In the genomic region with DNA sequence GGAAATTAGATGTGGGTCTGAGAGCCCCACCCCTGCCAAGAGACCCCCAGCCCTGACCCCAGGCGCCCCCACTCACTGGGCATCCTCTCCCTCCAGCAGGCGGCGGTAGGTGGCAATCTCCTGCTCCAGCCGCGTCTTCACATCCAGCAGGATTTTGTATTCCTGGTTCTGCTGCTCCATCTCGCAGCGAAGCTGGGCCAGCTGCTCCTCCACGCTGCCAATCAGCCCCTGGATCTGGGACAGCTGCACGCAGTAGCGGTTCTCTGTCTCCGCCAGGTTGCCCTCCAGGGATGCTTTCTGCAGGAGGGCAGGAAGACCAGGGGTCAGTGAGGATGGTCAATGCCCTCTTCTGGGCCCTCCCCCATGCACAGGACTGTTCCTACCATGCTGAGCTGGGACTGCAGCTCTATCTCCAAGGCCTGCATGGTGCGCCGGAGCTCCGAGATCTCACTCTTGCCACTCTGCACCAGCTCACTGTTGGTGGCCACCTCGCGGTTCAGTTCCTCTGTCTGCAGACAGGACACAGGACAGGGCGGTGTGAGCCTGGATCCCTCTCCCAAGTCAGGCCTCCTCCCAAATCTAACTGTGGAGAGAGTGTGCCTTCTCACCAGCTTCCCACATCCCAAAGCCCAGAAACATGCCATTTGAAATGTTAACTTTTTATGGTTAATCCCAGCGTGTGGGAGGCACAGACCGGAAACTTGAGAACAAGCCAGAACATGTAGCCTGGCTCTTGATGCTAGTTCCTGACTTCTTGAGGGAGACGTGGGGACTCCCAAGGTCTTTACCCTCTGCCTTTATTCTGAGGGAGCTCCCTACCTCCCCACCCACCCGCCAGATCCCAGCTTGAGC, we compare ENCODE assay signal across 19 cellular contexts. TPM values are rescaled to one million over a fixed set of nuclear protein-coding genes. Genes with fewer than 3 reads are reported as not detected.
A peak's percentile ranks its signal among the peaks of the same experiment; 100 is the strongest.
DNase-seq lines count a peak whose midpoint lies in the region; FAIRE-seq and TF ChIP-seq lines count a peak whose summit lies in the region.
"Had no signal": no experiment of that assay in that cellular context is flagged by ENCODE, and none has a peak within 500 bp of the region (broad histone marks: within the 10 kb centered on the region; RNA-seq: fewer than 3 reads in every experiment).

No MANE protein-coding gene starts in this region.

- H2BK15ac ChIP-seq in mesenchymal stem cell (ENCODE audit: low read depth, poor library complexity, severe bottlenecking), result no peak overlapping the region

- peaks cover 23% of the 10 kb centered on the region for H3K27me3 Mint-ChIP-seq in type B pancreatic cell

- TF ChIP-seq POLR2A in breast epithelium (IDR thresholded peaks at IDR 0.05), result no peak

- WGBS in mesenchymal stem cell, result 81% methylated on average over 21 of the region's 21 CpGs

- intact Hi-C loops in breast epithelium (cut with DNase I; ENCODE audit: low total_unique reads), result no loop called here

- H2BK5ac ChIP-seq in mesenchymal stem cell (ENCODE audit: low read depth, low read length, poor library complexity, severe bottlenecking), result peak overlapping the region; percentile 47

- H3K4me2 ChIP-seq in mesenchymal stem cell (ENCODE audit: low read length, poor library complexity, severe bottlenecking), result no peak overlapping the region
- H3K4me2 ChIP-seq: BLaER1 treated with 17β-estradiol and CSF1 and Interleukin-3, amounts not matched to agents 10 nM and 100 nM had no signal

- no peak for TF ChIP-seq CTCF in breast epithelium (IDR thresholded peaks at IDR 0.05)
- TF ChIP-seq CTCF in type B pancreatic cell (conservative IDR thresholded peaks at IDR 0.05), result no peak

- H3K4ac ChIP-seq in mesenchymal stem cell (ENCODE audit: low read depth in 1 of 2, low read length in 2 of 2), result no peak overlapping the region

- H3K9me3 ChIP-seq in breast epithelium, result no peaks in the 10 kb centered on the region
- no peaks in the 10 kb centered on the region for H3K9me3 ChIP-seq in mesenchymal stem cell (ENCODE audit: control insufficient read depth, low read length)
- H3K9me3 ChIP-seq: BLaER1 treated with 17β-estradiol and CSF1 and Interleukin-3, amounts not matched to agents 10 nM and 100 nM; body of pancreas; psoas muscle had no signal

- peaks cover 24% of the 10 kb centered on the region for H3K4me1 Mint-ChIP-seq in type B pancreatic cell (ENCODE audit: unreplicated experiment)
- H3K4me1 Mint-ChIP-seq: activated B cell treated with CpG ODN at 0.5 μM for 24 hours had no signal

- FAIRE-seq in HTR-8/SVneo (lab: Jason Lieb, UNC), result peak; percentile 67

- no peaks in the 10 kb centered on the region for H3K79me1 ChIP-seq in mesenchymal stem cell (replicated peaks; ENCODE audit: low read length, poor library complexity, severe bottlenecking)

- no peak overlapping the region for H2AFZ ChIP-seq in mesenchymal stem cell (ENCODE audit: low read depth, low read length)

- H3K27me3 ChIP-seq in breast epithelium (no peaks in the 10 kb centered on the region), mesenchymal stem cell (ENCODE audit: control insufficient read depth in 1 of 2, insufficient read depth in 1 of 2, low read length in 2 of 2) (peaks cover 10 to 41% of the 10 kb centered on the region in 2 experiments)
- H3K27me3 ChIP-seq: BLaER1 treated with 17β-estradiol and CSF1 and Interleukin-3, amounts not matched to agents 10 nM and 100 nM; body of pancreas had no signal

- peak overlapping the region; percentile 81 for H3K4me3 Mint-ChIP-seq in type B pancreatic cell
- H3K4me3 Mint-ChIP-seq: activated B cell treated with CpG ODN at 0.5 μM for 24 hours, naive B cell had no signal

- DNase-seq in HTR-8/SVneo (ENCODE audit: insufficient read length, low spot score), result no peak
- peak; percentile 22 to 44 for DNase-seq in breast epithelium (ENCODE audit: low spot score in 2 of 2)
- no peak for DNase-seq in mesenchymal stem cell
- DNase-seq in type B pancreatic cell (ENCODE audit: extremely low spot score, unreplicated experiment), result no peak
- no peak for DNase-seq in SKM-1 (lab: John Stamatoyannopoulos, UW; ENCODE audit: unreplicated experiment)
- DNase-seq in GM03348 (ENCODE audit: low spot score), result no peak
- no peak for DNase-seq in activated CD4-positive, alpha-beta T cell treated with anti-CD3 and anti-CD28 coated beads, Interleukin-2, amount 50 U/mL, for 4 hours
- DNase-seq: activated B cell treated with CpG ODN at 0.5 μM for 24 hours; activated gamma-delta T cell treated with Interleukin-2 at 50 U/mL for 16 hours; body of pancreas; DMS153; left ventricle myocardium superior; naive B cell; NCI-H187 treated with DMSO at 0.1 percent for 48 hours; NCI-H524; psoas muscle; stimulated activated CD4-positive, alpha-beta T cell treated with anti-CD3 and anti-CD28 coated beads, Interleukin-15, amount 100 ng/mL, for 24 hours had no signal

- H3K27ac Mint-ChIP-seq in type B pancreatic cell, result peak overlapping the region; percentile 99
- H3K27ac Mint-ChIP-seq: activated B cell treated with CpG ODN at 0.5 μM for 24 hours, naive B cell had no signal

- H3K9ac ChIP-seq in mesenchymal stem cell (ENCODE audit: low read length), result no peak overlapping the region
- H3K9ac ChIP-seq: BLaER1 treated with 17β-estradiol and CSF1 and Interleukin-3, amounts not matched to agents 10 nM and 100 nM had no signal

- H4K91ac ChIP-seq in mesenchymal stem cell (ENCODE audit: low read length), result no peak overlapping the region

- H3K23ac ChIP-seq in mesenchymal stem cell (ENCODE audit: low read length in 2 of 2), result no peak overlapping the region

- H3K4me3 ChIP-seq in breast epithelium (peak overlapping the region in 2 of 3 donors; percentile 55 to 63), mesenchymal stem cell (ENCODE audit: insufficient read depth in 1 of 2, low read depth in 1 of 2, low read length in 2 of 2) (no peak overlapping the region)
- H3K4me3 ChIP-seq: BLaER1 treated with 17β-estradiol and CSF1 and Interleukin-3, amounts not matched to agents 10 nM and 100 nM; body of pancreas; psoas muscle had no signal

- H3K4me1 ChIP-seq in breast epithelium, result no peaks in the 10 kb centered on the region
- H3K4me1 ChIP-seq in mesenchymal stem cell (ENCODE audit: control insufficient read depth, insufficient read depth, low read depth, low read length), result peaks cover 30% of the 10 kb centered on the region
- H3K4me1 ChIP-seq: body of pancreas, psoas muscle had no signal

- no peak overlapping the region for H2BK120ac ChIP-seq in mesenchymal stem cell (ENCODE audit: low read depth, low read length)

- no peak overlapping the region for H4K8ac ChIP-seq in mesenchymal stem cell (ENCODE audit: low read length)

- H3K36me3 ChIP-seq in breast epithelium (no peaks in the 10 kb centered on the region), mesenchymal stem cell (ENCODE audit: control insufficient read depth in 1 of 2, insufficient read depth in 2 of 2, low read depth in 1 of 2, low read length in 2 of 2) (no peaks in the 10 kb centered on the region)
- H3K36me3 ChIP-seq: BLaER1 treated with 17β-estradiol and CSF1 and Interleukin-3, amounts not matched to agents 10 nM and 100 nM had no signal

- H3K36me3 Mint-ChIP-seq in type B pancreatic cell, result peaks cover 6% of the 10 kb centered on the region
- H3K36me3 Mint-ChIP-seq: naive B cell had no signal

- H3K14ac ChIP-seq in mesenchymal stem cell (ENCODE audit: low read length in 2 of 2), result no peak overlapping the region

- no peak overlapping the region for H3K18ac ChIP-seq in mesenchymal stem cell (ENCODE audit: low read depth in 1 of 2, low read length in 2 of 2)

- H2AK5ac ChIP-seq in mesenchymal stem cell (ENCODE audit: low read length, severe bottlenecking), result peak overlapping the region; percentile 26

- H3K27ac ChIP-seq in breast epithelium (peak overlapping the region; percentile 77 to 90), mesenchymal stem cell (ENCODE audit: low read length, poor library complexity, severe bottlenecking) (no peak overlapping the region)
- H3K27ac ChIP-seq: BLaER1 treated with 17β-estradiol and CSF1 and Interleukin-3, amounts not matched to agents 10 nM and 100 nM; body of pancreas; psoas muscle had no signal

- no peaks in the 10 kb centered on the region for H3K9me3 Mint-ChIP-seq in type B pancreatic cell
- H3K9me3 Mint-ChIP-seq: activated B cell treated with CpG ODN at 0.5 μM for 24 hours, naive B cell had no signal

- no peak overlapping the region for H2BK12ac ChIP-seq in mesenchymal stem cell (ENCODE audit: low read length in 2 of 2)

RNA-seq across cellular contexts. Expression of gene KRT17, which starts 3.6 kb away (rescaled TPM):
- total RNA-seq in breast epithelium, result 1,000 to 10,000 TPM in 2 of 3 donors, 1 to 10 TPM in 1; 1.9 to 1,676 (median 1,373) TPM
- polyA plus RNA-seq in mesenchymal stem cell (2013, experiment 1 of 2), result 0.10 TPM
- polyA plus RNA-seq in mesenchymal stem cell (2013, experiment 2 of 2), result not detected
- total RNA-seq in type B pancreatic cell (ENCODE audit: low replicate concordance), result 512 and 3,327 TPM in 2 replicates
- total RNA-seq: activated B cell treated with CpG ODN at 0.5 μM for 24 hours, left ventricle myocardium superior, psoas muscle had no signal

RNA-seq across cellular contexts. Expression of gene KRT16, which starts 8.2 kb away (rescaled TPM):
- total RNA-seq in breast epithelium (100 to 1,000 TPM in 1 of 3 donors, 10 to 100 TPM in 1, 1 to 10 TPM in 1; 2.6 to 100 (median 51.8) TPM), type B pancreatic cell (ENCODE audit: low replicate concordance) (1.5 and 9.2 TPM in 2 replicates)
- not detected for polyA plus RNA-seq in mesenchymal stem cell (2013, experiment 1 of 2)
- polyA plus RNA-seq in mesenchymal stem cell (2013, experiment 2 of 2), result not detected
- total RNA-seq: activated B cell treated with CpG ODN at 0.5 μM for 24 hours, left ventricle myocardium superior, OCI-LY7 had no signal

RNA-seq across cellular contexts. Expression of gene KRT14, which starts 34.1 kb away (rescaled TPM):
- 100 to 1,000 TPM in 2 of 3 donors, under 1 TPM in 1; 0.80 to 692 (median 388) TPM for total RNA-seq in breast epithelium
- not detected for polyA plus RNA-seq in mesenchymal stem cell (2013, experiment 1 of 2)
- polyA plus RNA-seq in mesenchymal stem cell (2013, experiment 2 of 2), result not detected
- total RNA-seq in type B pancreatic cell (ENCODE audit: low replicate concordance), result 0.19 and 0.64 TPM in 2 replicates
- total RNA-seq: activated B cell treated with CpG ODN at 0.5 μM for 24 hours, left ventricle myocardium superior had no signal

RNA-seq across cellular contexts. Expression of gene KRT9, which starts 49.0 kb away (rescaled TPM):
- total RNA-seq in breast epithelium (under 1 TPM in 1 of 3 donors, not detected in 2; 0.44 TPM), type B pancreatic cell (ENCODE audit: low replicate concordance) (0.85 and 7.4 TPM in 2 replicates)
- not detected for polyA plus RNA-seq in mesenchymal stem cell (2013, experiment 1 of 2)
- not detected for polyA plus RNA-seq in mesenchymal stem cell (2013, experiment 2 of 2)
- total RNA-seq: activated B cell treated with CpG ODN at 0.5 μM for 24 hours, body of pancreas, left ventricle myocardium superior, OCI-LY7, psoas muscle had no signal

Comparison
In these comparisons a context has a peak if more than half of its experiments do, and no peak if none do; other contexts are left out.
1. DNase-seq: peak in breast epithelium (2 of 2); none in HTR-8/SVneo (single experiment), mesenchymal stem cell (single experiment), type B pancreatic cell (single experiment), SKM-1 (single experiment), GM03348 (single experiment) and activated CD4-positive, alpha-beta T cell treated with anti-CD3 and anti-CD28 coated beads, Interleukin-2, amount 50 U/mL, for 4 hours (0 of 2).
2. H3K4me3 ChIP-seq: peak in breast epithelium (2 of 3); none in mesenchymal stem cell (0 of 2).